In the genomic region with DNA sequence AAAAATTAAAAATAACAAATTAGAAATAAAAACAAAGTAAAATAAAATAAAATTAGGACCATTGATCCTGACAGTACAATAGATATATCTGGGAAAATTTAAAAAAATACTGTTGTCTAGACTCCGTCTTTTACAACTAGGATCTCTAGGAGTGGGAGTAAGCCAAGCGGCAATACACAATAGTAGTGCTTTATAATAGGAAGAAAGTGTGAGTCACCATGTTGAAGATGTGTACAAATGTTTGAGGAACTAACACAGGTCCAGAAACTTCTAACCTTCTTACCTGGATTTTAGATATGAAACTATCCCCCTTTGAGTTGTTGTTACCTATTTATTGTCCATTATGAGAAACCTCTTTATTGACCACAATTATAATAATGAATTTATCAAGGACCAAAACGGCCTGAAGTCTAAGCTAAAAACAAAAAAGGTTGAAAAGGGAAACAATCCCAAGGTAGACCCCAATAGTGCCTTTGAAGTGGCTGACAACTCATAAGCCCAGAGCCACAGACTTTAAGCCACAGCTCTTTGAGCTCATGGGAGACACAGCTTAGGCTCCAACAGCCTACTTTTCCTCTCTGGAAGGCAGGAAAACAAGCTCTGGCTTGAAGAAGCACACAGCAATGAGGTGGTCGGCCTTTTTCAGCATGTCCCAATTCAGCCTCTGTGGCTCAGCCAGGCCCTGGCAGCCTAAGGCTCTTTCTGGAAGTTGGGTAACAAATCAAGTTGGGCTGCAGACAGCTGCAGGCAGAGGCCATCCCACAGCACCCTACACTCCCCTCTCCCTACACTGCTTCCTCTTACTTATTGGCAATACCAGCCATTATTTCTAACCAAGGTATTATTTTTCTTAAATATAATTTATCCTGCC, we compare ENCODE assay signal across 19 cellular contexts.
DNase-seq lines count a peak whose midpoint lies in the region; ATAC-seq and TF ChIP-seq lines count a peak whose summit lies in the region.
"Had no signal": no experiment of that assay in that cellular context is flagged by ENCODE, and none has a peak within 500 bp of the region (broad histone marks: within the 10 kb centered on the region; RNA-seq: fewer than 3 reads in every experiment).

No MANE protein-coding gene starts in this region.

- H3K27me3 ChIP-seq in SK-N-SH (ENCODE audit: insufficient read depth): no peaks in the 10 kb centered on the region
- no peaks in the 10 kb centered on the region for H3K27me3 ChIP-seq in upper lobe of right lung
- H3K27me3 ChIP-seq in psoas muscle (ENCODE audit: insufficient read depth in 3 of 3, low read length in 2 of 3): no peaks in the 10 kb centered on the region

- no peak for TF ChIP-seq EP300 in SK-N-SH (IDR thresholded peaks at IDR 0.05; ENCODE audit: borderline replicate concordance in 1 of 2, low read depth in 1 of 2, low read length in 1 of 2)

- intact Hi-C loops in upper lobe of right lung (cut with DNase I): no loop called here
- intact Hi-C loops in psoas muscle (cut with DNase I): no loop called here

- H3K27ac ChIP-seq in SK-N-SH (ENCODE audit: low read depth in 2 of 2, low read length in 1 of 2): no peak overlapping the region; a peak in 1 of 4 replicates
- no peak overlapping the region for H3K27ac ChIP-seq in upper lobe of right lung
- no peak overlapping the region for H3K27ac ChIP-seq in psoas muscle
- H3K27ac ChIP-seq: GM23248 had no signal

- no peak overlapping the region for H3K4me3 ChIP-seq in SK-N-SH (ENCODE audit: low read depth in 2 of 2, low read length in 1 of 2)
- H3K4me3 ChIP-seq in epithelial cell of esophagus (ENCODE audit: low read length): no peak overlapping the region
- H3K4me3 ChIP-seq in upper lobe of right lung: no peak overlapping the region
- no peak overlapping the region for H3K4me3 ChIP-seq in psoas muscle
- H3K4me3 ChIP-seq: GM12878, GM23248 had no signal

- ATAC-seq in SK-N-SH treated with all-trans-retinoic acid at 6 μM for 48 hours (no peak), upper lobe of right lung (peak; percentile 41), psoas muscle (no peak)
- ATAC-seq: GM12878 had no signal

- no peak overlapping the region for H3K9ac ChIP-seq in SK-N-SH
- H3K9ac ChIP-seq: GM23248 had no signal

- no peak for TF ChIP-seq RAD21 in SK-N-SH (IDR thresholded peaks at IDR 0.05; ENCODE audit: low read length)

- H3K79me2 ChIP-seq in SK-N-SH (ENCODE audit: insufficient read depth): no peaks in the 10 kb centered on the region

- no peaks in the 10 kb centered on the region for H3F3A ChIP-seq in SK-N-SH (replicated peaks; ENCODE audit: insufficient read depth)

- H2AFZ ChIP-seq in SK-N-SH (ENCODE audit: low read depth): no peak overlapping the region
- H2AFZ ChIP-seq: GM23248 had no signal

- H4K20me1 ChIP-seq in SK-N-SH (ENCODE audit: insufficient read depth): no peaks in the 10 kb centered on the region

- H3K4me2 ChIP-seq in SK-N-SH: no peak overlapping the region

- CTCF ChIA-PET in SK-N-SH (lab: Yijun Ruan, JAX): interaction anchor here (1.5 to 2.9 kb wide), 3 partner anchors 17 to 203 kb away, joined by 4 to 11 read pairs (median 7); no protein-coding TSS in a partner anchor

- WGBS in SK-N-SH (ENCODE audit: low lambda C conversion rate): 56% methylated on average over 3 of the region's 4 CpGs
- WGBS in psoas muscle, 3 donors: 51% methylated on average over 4 of the region's 4 CpGs

- H3K36me3 ChIP-seq in SK-N-SH (replicated peaks in 1 of 2; ENCODE audit: control insufficient read depth in 1 of 2, insufficient read depth in 2 of 2, low read length in 1 of 2) (no peaks in the 10 kb centered on the region), upper lobe of right lung (no peaks in the 10 kb centered on the region), psoas muscle (ENCODE audit: insufficient read depth in 1 of 2, low read depth in 1 of 2) (no peaks in the 10 kb centered on the region)

- POLR2A ChIA-PET in SK-N-SH (lab: Yijun Ruan, JAX): no interaction called here

- H3K9me3 ChIP-seq in SK-N-SH: no peaks in the 10 kb centered on the region
- no peaks in the 10 kb centered on the region for H3K9me3 ChIP-seq in upper lobe of right lung
- no peaks in the 10 kb centered on the region for H3K9me3 ChIP-seq in psoas muscle
- H3K9me3 ChIP-seq: Caco-2 had no signal

- TF ChIP-seq CTCF in SK-N-SH (IDR thresholded peaks at IDR 0.05) (no peak), epithelial cell of esophagus (IDR thresholded peaks at IDR 0.05; ENCODE audit: insufficient read depth, low read depth, low read length, missing control alignments) (no peak), upper lobe of right lung (IDR thresholded peaks at IDR 0.05) (no peak), psoas muscle (IDR thresholded peaks at IDR 0.05) (no peak)

- H3K4me1 ChIP-seq in SK-N-SH (ENCODE audit: control insufficient read depth in 1 of 2, insufficient read depth in 2 of 2, low read depth in 1 of 2, low read length in 1 of 2): peaks cover 0 to 6% of the 10 kb centered on the region in 2 experiments; a peak in 2 of 4 replicates
- no peaks in the 10 kb centered on the region for H3K4me1 ChIP-seq in upper lobe of right lung
- no peaks in the 10 kb centered on the region for H3K4me1 ChIP-seq in psoas muscle
- H3K4me1 ChIP-seq: Caco-2 had no signal

- DNase-seq in SK-N-SH: peak; percentile 6
- peak; percentile 33 for DNase-seq in MV-4-11 (lab: John Stamatoyannopoulos, UW)
- DNase-seq in epithelial cell of esophagus (ENCODE audit: low read depth): peak; percentile 41
- DNase-seq in upper lobe of right lung: no peak
- no peak for DNase-seq in mesenteric fat pad (ENCODE audit: low spot score)
- no peak for DNase-seq in psoas muscle
- no peak for DNase-seq in HCEC 1CT
- DNase-seq: Caco-2; CD4-positive, alpha-beta T cell; GM23248; NCI-H1436; NCI-H1930; NCI-H345; NCI-H524 treated with DMSO at 0.1 percent for 48 hours; OCI-M1; RPMI8226; SIG-M5 had no signal

- no peaks in the 10 kb centered on the region for H3K9me2 ChIP-seq in SK-N-SH

TF ChIP-seq in SK-N-SH, 30 proteins besides CTCF, POLR2A, EP300 and RAD21 (continues in another document):
- TF ChIP-seq, protein P1, sequence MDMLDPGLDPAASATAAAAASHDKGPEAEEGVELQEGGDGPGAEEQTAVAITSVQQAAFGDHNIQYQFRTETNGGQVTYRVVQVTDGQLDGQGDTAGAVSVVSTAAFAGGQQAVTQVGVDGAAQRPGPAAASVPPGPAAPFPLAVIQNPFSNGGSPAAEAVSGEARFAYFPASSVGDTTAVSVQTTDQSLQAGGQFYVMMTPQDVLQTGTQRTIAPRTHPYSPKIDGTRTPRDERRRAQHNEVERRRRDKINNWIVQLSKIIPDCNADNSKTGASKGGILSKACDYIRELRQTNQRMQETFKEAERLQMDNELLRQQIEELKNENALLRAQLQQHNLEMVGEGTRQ (IDR thresholded peaks at IDR 0.05; ENCODE audit: borderline replicate concordance, low read depth, low read length): no peak
- no peak for TF ChIP-seq TAF1 (IDR thresholded peaks at IDR 0.05; ENCODE audit: borderline replicate concordance, low read depth, low read length)
- no peak for TF ChIP-seq ELF1 (IDR thresholded peaks at IDR 0.05)
- TF ChIP-seq CHD2 (IDR thresholded peaks at IDR 0.05; ENCODE audit: low read length, partially characterized antibody): no peak
- no peak for TF ChIP-seq SIN3A (IDR thresholded peaks at IDR 0.05; ENCODE audit: borderline replicate concordance, low read depth, low read length)
- no peak for TF ChIP-seq POLR2AphosphoS5 (IDR thresholded peaks at IDR 0.05; ENCODE audit: low read depth, low read length)
- TF ChIP-seq, protein P2, sequence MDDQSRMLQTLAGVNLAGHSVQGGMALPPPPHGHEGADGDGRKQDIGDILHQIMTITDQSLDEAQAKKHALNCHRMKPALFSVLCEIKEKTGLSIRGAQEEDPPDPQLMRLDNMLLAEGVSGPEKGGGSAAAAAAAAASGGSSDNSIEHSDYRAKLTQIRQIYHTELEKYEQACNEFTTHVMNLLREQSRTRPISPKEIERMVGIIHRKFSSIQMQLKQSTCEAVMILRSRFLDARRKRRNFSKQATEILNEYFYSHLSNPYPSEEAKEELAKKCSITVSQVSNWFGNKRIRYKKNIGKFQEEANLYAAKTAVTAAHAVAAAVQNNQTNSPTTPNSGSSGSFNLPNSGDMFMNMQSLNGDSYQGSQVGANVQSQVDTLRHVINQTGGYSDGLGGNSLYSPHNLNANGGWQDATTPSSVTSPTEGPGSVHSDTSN (IDR thresholded peaks at IDR 0.05): no peak
- TF ChIP-seq JUND (IDR thresholded peaks at IDR 0.05): no peak

TF ChIP-seq in SK-N-SH treated with all-trans-retinoic acid at 6 μM for 48 hours, 23 proteins besides CTCF, POLR2A, EP300 and RAD21 (continues in another document):
- TF ChIP-seq BACH2 (CRISPR knock-in tag; IDR thresholded peaks at IDR 0.05; ENCODE audit: borderline replicate concordance): no peak
- no peak for TF ChIP-seq GLIS3 (CRISPR knock-in tag; IDR thresholded peaks at IDR 0.05)
- TF ChIP-seq, protein P3, sequence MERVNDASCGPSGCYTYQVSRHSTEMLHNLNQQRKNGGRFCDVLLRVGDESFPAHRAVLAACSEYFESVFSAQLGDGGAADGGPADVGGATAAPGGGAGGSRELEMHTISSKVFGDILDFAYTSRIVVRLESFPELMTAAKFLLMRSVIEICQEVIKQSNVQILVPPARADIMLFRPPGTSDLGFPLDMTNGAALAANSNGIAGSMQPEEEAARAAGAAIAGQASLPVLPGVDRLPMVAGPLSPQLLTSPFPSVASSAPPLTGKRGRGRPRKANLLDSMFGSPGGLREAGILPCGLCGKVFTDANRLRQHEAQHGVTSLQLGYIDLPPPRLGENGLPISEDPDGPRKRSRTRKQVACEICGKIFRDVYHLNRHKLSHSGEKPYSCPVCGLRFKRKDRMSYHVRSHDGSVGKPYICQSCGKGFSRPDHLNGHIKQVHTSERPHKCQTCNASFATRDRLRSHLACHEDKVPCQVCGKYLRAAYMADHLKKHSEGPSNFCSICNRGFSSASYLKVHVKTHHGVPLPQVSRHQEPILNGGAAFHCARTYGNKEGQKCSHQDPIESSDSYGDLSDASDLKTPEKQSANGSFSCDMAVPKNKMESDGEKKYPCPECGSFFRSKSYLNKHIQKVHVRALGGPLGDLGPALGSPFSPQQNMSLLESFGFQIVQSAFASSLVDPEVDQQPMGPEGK (CRISPR knock-in tag; IDR thresholded peaks at IDR 0.05; ENCODE audit: borderline replicate concordance): no peak
- TF ChIP-seq ISL1 (CRISPR knock-in tag; IDR thresholded peaks at IDR 0.05): no peak
- no peak for TF ChIP-seq ZFP3 (CRISPR knock-in tag; IDR thresholded peaks at IDR 0.05)
- TF ChIP-seq ZNF70 (CRISPR knock-in tag; IDR thresholded peaks at IDR 0.05): no peak

Comparison
In these comparisons a context has a peak if more than half of its experiments do, and no peak if none do; other contexts are left out.
1. DNase-seq: peak in SK-N-SH (single experiment), MV-4-11 (single experiment) and epithelial cell of esophagus (single experiment); none in upper lobe of right lung (single experiment), mesenteric fat pad (single experiment), psoas muscle (0 of 2) and HCEC 1CT (single experiment).